In the genomic region with DNA sequence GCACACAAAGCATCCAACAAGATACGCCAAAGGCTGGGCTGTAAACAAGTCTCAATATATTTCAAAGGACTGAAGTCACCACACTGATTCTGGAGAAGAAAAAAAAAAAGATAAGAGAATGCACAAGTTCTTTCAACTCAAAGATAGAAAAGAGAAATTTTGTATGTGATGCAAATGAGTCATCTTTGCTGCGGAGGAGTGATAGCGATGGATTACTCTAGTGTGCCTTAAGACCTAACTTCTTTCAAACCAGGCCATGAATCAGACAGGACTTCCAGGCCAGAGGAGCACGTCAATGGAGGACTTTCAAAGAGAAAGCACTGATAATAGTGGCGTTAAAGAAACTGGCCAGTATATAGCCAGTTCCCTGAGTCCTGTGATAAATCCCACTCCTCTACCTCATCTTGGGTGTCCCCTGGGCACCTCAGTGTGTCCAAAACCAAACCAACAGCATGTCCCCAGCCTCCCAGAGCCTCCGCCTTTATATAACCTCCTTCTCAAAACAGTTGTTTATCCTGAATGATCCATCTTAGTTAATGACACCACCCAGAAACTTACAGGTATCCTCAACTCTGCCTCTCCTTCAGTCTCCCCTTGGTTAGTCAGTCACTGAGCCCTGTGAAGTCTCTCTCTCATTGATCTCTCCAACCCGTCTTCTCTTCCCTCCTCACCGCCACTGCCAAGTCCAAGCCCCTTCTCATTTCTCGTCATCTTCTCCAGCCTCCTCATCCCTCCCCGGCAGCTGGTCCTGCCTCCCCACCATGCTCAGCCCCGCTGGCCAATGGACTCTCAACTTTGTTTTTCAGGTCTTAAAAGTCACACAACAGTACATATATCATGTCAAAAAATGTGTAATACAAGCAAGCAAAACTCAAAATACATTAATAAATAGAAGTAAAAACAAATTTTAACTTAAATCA, we compare ENCODE assay signal across 13 cellular contexts. TPM values are rescaled to one million over a fixed set of nuclear protein-coding genes. Genes with fewer than 3 reads are reported as not detected.
DNase-seq lines count a peak whose midpoint lies in the region; ATAC-seq and TF ChIP-seq lines count a peak whose summit lies in the region.
"Had no signal": no experiment of that assay in that cellular context is flagged by ENCODE, and none has a peak within 500 bp of the region (broad histone marks: within the 10 kb centered on the region; RNA-seq: fewer than 3 reads in every experiment).

No MANE protein-coding gene starts in this region.

- no peak for DNase-seq in activated naive CD4-positive, alpha-beta T cell treated with anti-CD3 and anti-CD28 coated beads, Interleukin-2, amount 50 U/mL, for 72 hours (ENCODE audit: low spot score in 2 of 2)
- no peak for DNase-seq in activated naive CD4-positive, alpha-beta T cell treated with anti-CD3 and anti-CD28 coated beads, Interleukin-2, amount 50 U/mL, for 16 hours
- DNase-seq in T-helper 2 cell treated with Interferon-gamma antibody and Interleukin-4, amounts not matched to agents 5 μg/mL and 100 μg/mL, for 36 hours (ENCODE audit: low spot score): peak; percentile 65
- DNase-seq in choroid plexus epithelial cell (ENCODE audit: low read depth) (peak; percentile 50), SHP77 (lab: John Stamatoyannopoulos, UW) (no peak), Caco-2 (no peak)
- no peak for DNase-seq in stimulated activated effector memory CD8-positive, alpha-beta T cell treated with anti-CD3 and anti-CD28 coated beads, Interleukin-12 subunit alpha, Interleukin-12 subunit beta, amount 100 ng/mL, for 72 hours (ENCODE audit: low spot score in 2 of 2)
- DNase-seq: activated B cell treated with CpG ODN at 0.5 μM for 24 hours, HFFc6, KBM-7, NCI-H1105, pancreas had no signal

- intact Hi-C loops in Caco-2 (cut with micrococcal nuclease; ENCODE audit: unreplicated experiment): no loop called here

- BruUV-seq in Caco-2 (replicated peaks; lab: Mats Ljungman, UMichigan): no TSS peak

- H3K36me3 Mint-ChIP-seq in activated naive CD4-positive, alpha-beta T cell treated with anti-CD3 and anti-CD28 coated beads, Interleukin-2, amount 50 U/mL, for 72 hours: peaks cover 18 to 34% of the 10 kb centered on the region in 2 donors
- H3K36me3 Mint-ChIP-seq in T-helper 2 cell treated with Interferon-gamma antibody and Interleukin-4, amounts not matched to agents 5 μg/mL and 100 μg/mL, for 36 hours (ENCODE audit: low read depth): peaks cover 23% of the 10 kb centered on the region
- H3K36me3 Mint-ChIP-seq in stimulated activated effector memory CD8-positive, alpha-beta T cell treated with anti-CD3 and anti-CD28 coated beads, Interleukin-12 subunit alpha, Interleukin-12 subunit beta, amount 100 ng/mL, for 72 hours: no peaks in the 10 kb centered on the region
- no peaks in the 10 kb centered on the region for H3K36me3 Mint-ChIP-seq in Caco-2 (ENCODE audit: insufficient read depth, unreplicated experiment)

- no peak overlapping the region for H3K4me3 Mint-ChIP-seq in T-helper 2 cell treated with Interferon-gamma antibody and Interleukin-4, amounts not matched to agents 5 μg/mL and 100 μg/mL, for 36 hours
- peak overlapping the region; percentile 18 for H3K4me3 Mint-ChIP-seq in stimulated activated effector memory CD8-positive, alpha-beta T cell treated with anti-CD3 and anti-CD28 coated beads, Interleukin-12 subunit alpha, Interleukin-12 subunit beta, amount 100 ng/mL, for 72 hours
- H3K4me3 Mint-ChIP-seq in Caco-2 (ENCODE audit: unreplicated experiment): no peak overlapping the region
- H3K4me3 Mint-ChIP-seq: activated B cell treated with CpG ODN at 0.5 μM for 24 hours, HFFc6 had no signal

- H3K9me3 ChIP-seq in Caco-2: peaks cover 13% of the 10 kb centered on the region; the same call in 1 of the 2 replicates
- H3K9me3 ChIP-seq: pancreas had no signal

- H3K27me3 ChIP-seq in Caco-2 (replicated peaks; ENCODE audit: control insufficient read depth, insufficient read depth, low read length): no peaks in the 10 kb centered on the region
- H3K27me3 ChIP-seq: pancreas had no signal

- no peak for TF ChIP-seq CTCF in choroid plexus epithelial cell (conservative IDR thresholded peaks at IDR 0.05; ENCODE audit: low read depth, low read length)
- no peak for TF ChIP-seq CTCF in Caco-2 (IDR thresholded peaks at IDR 0.05; ENCODE audit: insufficient read depth in 1 of 2, low read depth in 1 of 2, low read length in 1 of 2, severe bottlenecking in 1 of 2, unreplicated experiment in 1 of 2)

- H3K4me3 ChIP-seq in choroid plexus epithelial cell (ENCODE audit: low read depth, low read length) (no peak overlapping the region), Caco-2 (ENCODE audit: low read depth, low read length) (no peak overlapping the region)
- H3K4me3 ChIP-seq: pancreas had no signal

- CTCF ChIA-PET in Caco-2 (lab: Charles Lee): no interaction called here

- peaks cover 19% of the 10 kb centered on the region for H3K4me1 ChIP-seq in Caco-2

- H3K36me3 ChIP-seq in Caco-2 (ENCODE audit: control insufficient read depth, insufficient read depth, low read length): no peaks in the 10 kb centered on the region
- H3K36me3 ChIP-seq: pancreas had no signal

- ATAC-seq in activated naive CD4-positive, alpha-beta T cell treated with anti-CD3 and anti-CD28 coated beads, Interleukin-2, amount 50 U/mL, for 72 hours: peak; percentile 92 to 96
- ATAC-seq in stimulated activated effector memory CD8-positive, alpha-beta T cell treated with anti-CD3 and anti-CD28 coated beads, Interleukin-12 subunit alpha, Interleukin-12 subunit beta, amount 100 ng/mL, for 72 hours: peak; percentile 93
- ATAC-seq in HG02571 (IDR thresholded peaks at IDR 0.05; ENCODE audit: unreplicated experiment): no peak
- ATAC-seq: pancreas had no signal

- peaks cover 18% of the 10 kb centered on the region for H3K4me1 Mint-ChIP-seq in T-helper 2 cell treated with Interferon-gamma antibody and Interleukin-4, amounts not matched to agents 5 μg/mL and 100 μg/mL, for 36 hours (ENCODE audit: low read depth)
- H3K4me1 Mint-ChIP-seq in stimulated activated effector memory CD8-positive, alpha-beta T cell treated with anti-CD3 and anti-CD28 coated beads, Interleukin-12 subunit alpha, Interleukin-12 subunit beta, amount 100 ng/mL, for 72 hours: peaks cover 28% of the 10 kb centered on the region
- peaks cover 8% of the 10 kb centered on the region for H3K4me1 Mint-ChIP-seq in Caco-2 (ENCODE audit: low read depth, unreplicated experiment)
- H3K4me1 Mint-ChIP-seq: activated B cell treated with CpG ODN at 0.5 μM for 24 hours had no signal

- POLR2A ChIA-PET in Caco-2 (lab: Charles Lee): no interaction called here

- peak overlapping the region; percentile 85 to 96 for H3K27ac Mint-ChIP-seq in activated naive CD4-positive, alpha-beta T cell treated with anti-CD3 and anti-CD28 coated beads, Interleukin-2, amount 50 U/mL, for 72 hours
- H3K27ac Mint-ChIP-seq in T-helper 2 cell treated with Interferon-gamma antibody and Interleukin-4, amounts not matched to agents 5 μg/mL and 100 μg/mL, for 36 hours: no peak overlapping the region
- peak overlapping the region; percentile 63 for H3K27ac Mint-ChIP-seq in stimulated activated effector memory CD8-positive, alpha-beta T cell treated with anti-CD3 and anti-CD28 coated beads, Interleukin-12 subunit alpha, Interleukin-12 subunit beta, amount 100 ng/mL, for 72 hours
- H3K27ac Mint-ChIP-seq in Caco-2 (ENCODE audit: unreplicated experiment): no peak overlapping the region
- H3K27ac Mint-ChIP-seq: activated B cell treated with CpG ODN at 0.5 μM for 24 hours, HFFc6 had no signal

- no peaks in the 10 kb centered on the region for H3K27me3 Mint-ChIP-seq in T-helper 2 cell treated with Interferon-gamma antibody and Interleukin-4, amounts not matched to agents 5 μg/mL and 100 μg/mL, for 36 hours (ENCODE audit: low read depth)
- no peaks in the 10 kb centered on the region for H3K27me3 Mint-ChIP-seq in Caco-2 (ENCODE audit: insufficient read depth, unreplicated experiment)

- peaks cover 11 to 48% of the 10 kb centered on the region in 2 donors for H3K9me3 Mint-ChIP-seq in activated naive CD4-positive, alpha-beta T cell treated with anti-CD3 and anti-CD28 coated beads, Interleukin-2, amount 50 U/mL, for 72 hours
- peaks cover 52% of the 10 kb centered on the region for H3K9me3 Mint-ChIP-seq in T-helper 2 cell treated with Interferon-gamma antibody and Interleukin-4, amounts not matched to agents 5 μg/mL and 100 μg/mL, for 36 hours
- peaks cover 25% of the 10 kb centered on the region for H3K9me3 Mint-ChIP-seq in stimulated activated effector memory CD8-positive, alpha-beta T cell treated with anti-CD3 and anti-CD28 coated beads, Interleukin-12 subunit alpha, Interleukin-12 subunit beta, amount 100 ng/mL, for 72 hours
- H3K9me3 Mint-ChIP-seq in Caco-2 (ENCODE audit: unreplicated experiment): peaks cover 36% of the 10 kb centered on the region

RNA-seq across cellular contexts. Expression of a gene that starts 47.2 kb away (rescaled TPM):
- total RNA-seq in activated naive CD4-positive, alpha-beta T cell treated with anti-CD3 and anti-CD28 coated beads, Interleukin-2, amount 50 U/mL, for 72 hours: 10 to 100 TPM; 27.3 to 41.7 TPM
- 18.7 and 23.7 TPM in 2 replicates for total RNA-seq in Caco-2 (2022)

Comparison
In these comparisons a context has a peak if more than half of its experiments do, and no peak if none do; other contexts are left out.
1. DNase-seq: peak in T-helper 2 cell treated with Interferon-gamma antibody and Interleukin-4, amounts not matched to agents 5 μg/mL and 100 μg/mL, for 36 hours (single experiment) and choroid plexus epithelial cell (single experiment); none in activated naive CD4-positive, alpha-beta T cell treated with anti-CD3 and anti-CD28 coated beads, Interleukin-2, amount 50 U/mL, for 72 hours (0 of 2), activated naive CD4-positive, alpha-beta T cell treated with anti-CD3 and anti-CD28 coated beads, Interleukin-2, amount 50 U/mL, for 16 hours (single experiment), stimulated activated effector memory CD8-positive, alpha-beta T cell treated with anti-CD3 and anti-CD28 coated beads, Interleukin-12 subunit alpha, Interleukin-12 subunit beta, amount 100 ng/mL, for 72 hours (0 of 2), SHP77 (0 of 2) and Caco-2 (0 of 2).
2. H3K27ac Mint-ChIP-seq: peak in activated naive CD4-positive, alpha-beta T cell treated with anti-CD3 and anti-CD28 coated beads, Interleukin-2, amount 50 U/mL, for 72 hours (2 of 2) and stimulated activated effector memory CD8-positive, alpha-beta T cell treated with anti-CD3 and anti-CD28 coated beads, Interleukin-12 subunit alpha, Interleukin-12 subunit beta, amount 100 ng/mL, for 72 hours (single experiment); none in T-helper 2 cell treated with Interferon-gamma antibody and Interleukin-4, amounts not matched to agents 5 μg/mL and 100 μg/mL, for 36 hours (single experiment) and Caco-2 (single experiment).